1 cellular context compared by ENCODE assay signal in the genomic region with DNA sequence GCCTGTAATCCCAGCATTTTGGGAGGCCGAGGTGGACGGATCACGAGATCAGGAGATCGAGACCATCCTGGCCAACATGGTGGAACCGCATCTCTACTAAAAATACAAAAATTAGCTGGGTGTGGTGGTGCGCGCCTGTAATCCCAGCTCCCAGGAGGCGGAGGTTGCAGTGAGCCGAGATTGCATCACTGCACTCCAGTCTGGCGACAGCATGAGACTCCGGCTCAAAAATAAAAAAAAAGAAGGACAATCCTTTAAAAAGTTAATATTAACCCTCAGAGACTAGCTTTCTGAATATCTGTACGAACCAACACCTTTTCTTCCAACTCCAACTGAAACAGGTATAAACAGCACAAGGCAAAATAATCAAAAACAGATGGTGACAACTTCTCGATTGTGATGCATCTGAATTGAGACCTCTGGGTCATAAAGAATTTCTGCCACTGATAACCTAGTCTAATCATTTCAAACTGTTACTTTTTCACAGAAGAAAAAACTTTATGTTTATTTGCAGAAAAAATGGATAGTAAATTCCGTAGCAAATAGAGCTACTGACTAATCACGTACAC.
TF ChIP-seq lines count a peak whose summit lies in the region.

No MANE protein-coding gene starts in this region.

TF ChIP-seq in HCT116, 20 proteins besides CTCF, POLR2A, EP300 and RAD21 (continued from another document):
- TF ChIP-seq, protein P1, sequence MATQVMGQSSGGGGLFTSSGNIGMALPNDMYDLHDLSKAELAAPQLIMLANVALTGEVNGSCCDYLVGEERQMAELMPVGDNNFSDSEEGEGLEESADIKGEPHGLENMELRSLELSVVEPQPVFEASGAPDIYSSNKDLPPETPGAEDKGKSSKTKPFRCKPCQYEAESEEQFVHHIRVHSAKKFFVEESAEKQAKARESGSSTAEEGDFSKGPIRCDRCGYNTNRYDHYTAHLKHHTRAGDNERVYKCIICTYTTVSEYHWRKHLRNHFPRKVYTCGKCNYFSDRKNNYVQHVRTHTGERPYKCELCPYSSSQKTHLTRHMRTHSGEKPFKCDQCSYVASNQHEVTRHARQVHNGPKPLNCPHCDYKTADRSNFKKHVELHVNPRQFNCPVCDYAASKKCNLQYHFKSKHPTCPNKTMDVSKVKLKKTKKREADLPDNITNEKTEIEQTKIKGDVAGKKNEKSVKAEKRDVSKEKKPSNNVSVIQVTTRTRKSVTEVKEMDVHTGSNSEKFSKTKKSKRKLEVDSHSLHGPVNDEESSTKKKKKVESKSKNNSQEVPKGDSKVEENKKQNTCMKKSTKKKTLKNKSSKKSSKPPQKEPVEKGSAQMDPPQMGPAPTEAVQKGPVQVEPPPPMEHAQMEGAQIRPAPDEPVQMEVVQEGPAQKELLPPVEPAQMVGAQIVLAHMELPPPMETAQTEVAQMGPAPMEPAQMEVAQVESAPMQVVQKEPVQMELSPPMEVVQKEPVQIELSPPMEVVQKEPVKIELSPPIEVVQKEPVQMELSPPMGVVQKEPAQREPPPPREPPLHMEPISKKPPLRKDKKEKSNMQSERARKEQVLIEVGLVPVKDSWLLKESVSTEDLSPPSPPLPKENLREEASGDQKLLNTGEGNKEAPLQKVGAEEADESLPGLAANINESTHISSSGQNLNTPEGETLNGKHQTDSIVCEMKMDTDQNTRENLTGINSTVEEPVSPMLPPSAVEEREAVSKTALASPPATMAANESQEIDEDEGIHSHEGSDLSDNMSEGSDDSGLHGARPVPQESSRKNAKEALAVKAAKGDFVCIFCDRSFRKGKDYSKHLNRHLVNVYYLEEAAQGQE (IDR thresholded peaks at IDR 0.05; ENCODE audit: low read depth), result no peak
- TF ChIP-seq, protein P2, sequence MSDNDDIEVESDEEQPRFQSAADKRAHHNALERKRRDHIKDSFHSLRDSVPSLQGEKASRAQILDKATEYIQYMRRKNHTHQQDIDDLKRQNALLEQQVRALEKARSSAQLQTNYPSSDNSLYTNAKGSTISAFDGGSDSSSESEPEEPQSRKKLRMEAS (IDR thresholded peaks at IDR 0.05), result no peak
- TF ChIP-seq ZFX (IDR thresholded peaks at IDR 0.05), result no peak
- no peak for TF ChIP-seq ELF1 (IDR thresholded peaks at IDR 0.05; ENCODE audit: borderline replicate concordance, low read depth)
